ENCODE assay signal across 11 cellular contexts in genomic region chr1:34792868-34793727, GRCh38. TPM values are rescaled to one million over a fixed set of nuclear protein-coding genes. Genes with fewer than 3 reads are reported as not detected.
A peak's percentile ranks its signal among the peaks of the same experiment; 100 is the strongest.
DNase-seq lines count a peak whose midpoint lies in the region; ATAC-seq and TF ChIP-seq lines count a peak whose summit lies in the region.
"Had no signal": no experiment of that assay in that cellular context is flagged by ENCODE, and none has a peak within 500 bp of the region (broad histone marks: within the 10 kb centered on the region; RNA-seq: fewer than 3 reads in every experiment).

GJA4 (plus strand) TSS chr1:34792999; CDS start chr1:34794214, 1,215 bp downstream.

- DNase-seq in NCI-H1105 (lab: John Stamatoyannopoulos, UW), result peak; percentile 7
- DNase-seq in chondrocyte (ENCODE audit: low spot score), result no peak
- DNase-seq in amygdala (lab: John Stamatoyannopoulos, UW), result no peak
- DNase-seq in stimulated activated CD8-positive, alpha-beta memory T cell treated with anti-CD3 and anti-CD28 coated beads, Interleukin-4, amount 100 ng/mL, for 48 hours, result no peak
- DNase-seq in putamen (ENCODE audit: low spot score), result no peak
- DNase-seq: DND-41, left colon had no signal

- peaks cover 8 to 23% (median 10%) of the 10 kb centered on the region in 3 donors for H3K36me3 ChIP-seq in skeletal muscle tissue (ENCODE audit: control insufficient read depth in 3 of 3, insufficient read depth in 3 of 3, low read length in 3 of 3)

- H3K4me3 Mint-ChIP-seq in chondrocyte (ENCODE audit: unreplicated experiment), result peak within 1 kb of the TSS; percentile 54

- peak within 1 kb of the TSS; percentile 54 to 67 (median 61) for H3K4me3 ChIP-seq in skeletal muscle tissue (ENCODE audit: low read length in 3 of 3)

- peaks cover 3 to 10% (median 8%) of the 10 kb centered on the region in 3 donors for H3K4me1 ChIP-seq in skeletal muscle tissue (ENCODE audit: control insufficient read depth in 3 of 3, insufficient read depth in 3 of 3, low read length in 3 of 3)

- no peak for TF ChIP-seq CTCF in chondrocyte (IDR thresholded peaks at IDR 0.05)

- peak within 1 kb of the TSS; percentile 66 for H3K27ac ChIP-seq in layer of hippocampus (ENCODE audit: low read depth, low read length)
- H3K27ac ChIP-seq in skeletal muscle tissue (ENCODE audit: low read depth, low read length), result peak within 1 kb of the TSS; percentile 79

- peaks cover 16% of the 10 kb centered on the region for H3K36me3 Mint-ChIP-seq in chondrocyte (ENCODE audit: low read depth)

- peak within 1 kb of the TSS in 2 of 3 donors; percentile 62 to 76 for H3K9ac ChIP-seq in skeletal muscle tissue (ENCODE audit: low read depth in 1 of 3, low read length in 3 of 3)

- peaks cover 7% of the 10 kb centered on the region for H3K9me3 Mint-ChIP-seq in chondrocyte (ENCODE audit: low read depth)

- H3K27ac Mint-ChIP-seq in chondrocyte (ENCODE audit: unreplicated experiment), result no peak within 1 kb of the TSS

- no peak for ATAC-seq in HG02852 (IDR thresholded peaks at IDR 0.05; ENCODE audit: unreplicated experiment)
- ATAC-seq: left colon had no signal

- H3K27me3 ChIP-seq in layer of hippocampus (ENCODE audit: control insufficient read depth, insufficient read depth, low read length), result peaks cover 2% of the 10 kb centered on the region
- H3K27me3 ChIP-seq in skeletal muscle tissue (ENCODE audit: control insufficient read depth in 3 of 3, insufficient read depth in 3 of 3, low read length in 3 of 3), result peaks cover 12 to 20% (median 13%) of the 10 kb centered on the region in 3 donors

- no peaks in the 10 kb centered on the region for H3K9me3 ChIP-seq in skeletal muscle tissue (ENCODE audit: control insufficient read depth in 3 of 3, low read length in 3 of 3)

- peaks cover 7% of the 10 kb centered on the region for H3K27me3 Mint-ChIP-seq in chondrocyte (ENCODE audit: low read depth)

- peaks cover 37% of the 10 kb centered on the region for H3K4me1 Mint-ChIP-seq in chondrocyte (ENCODE audit: low read depth)

RNA-seq across cellular contexts. Expression of gene GJA4, which starts in this region (rescaled TPM):
- total RNA-seq in chondrocyte, result 0.87 to 11.6 TPM (median 10.7 TPM) in 3 replicates
- 21.4 TPM for total RNA-seq in skeletal muscle tissue
- total RNA-seq: T-helper 2 cell treated with Interferon-gamma antibody and Interleukin-4, amounts not matched to agents 100 ng/mL and 5 ng/mL, for 36 hours had no signal
